In genomic region chr5:62572918-62573514, GRCh38 we compare ENCODE assay signal across 28 cellular contexts.
"Had no signal": no experiment of that assay in that cellular context is flagged by ENCODE, and none has a peak within 500 bp of the region (broad histone marks: within the 10 kb centered on the region; RNA-seq: fewer than 3 reads in every experiment).

No MANE protein-coding gene starts in this region.

- ATAC-seq: mucosa of descending colon, right cardiac atrium had no signal

- H3K27ac Mint-ChIP-seq: activated CD4-positive, alpha-beta memory T cell treated with anti-CD3 and anti-CD28 coated beads, Interleukin-2, amount 10 ng/mL, durations not matched to agents 7 days and 5 days; activated CD4-positive, alpha-beta T cell treated with anti-CD3 and anti-CD28 coated beads, Interleukin-2, amount 10 ng/mL, durations not matched to agents 7 days and 5 days; activated T-cell treated with anti-CD3 and anti-CD28 coated beads, Interleukin-2, amount 50 U/mL, for 24 hours; T-helper 1 cell treated with Interleukin-12 subunit alpha and Interleukin-12 subunit beta and Interleukin-4 antibody, amounts not matched to agents 30 μg/mL and 1 μg/mL, for 36 hours had no signal

- H3K27me3 ChIP-seq: breast epithelium, esophagus muscularis mucosa, tibial nerve had no signal

- H3K4me1 ChIP-seq: breast epithelium, esophagus muscularis mucosa, parathyroid adenoma, tibial nerve had no signal

- H3K4me3 ChIP-seq: breast epithelium, esophagus muscularis mucosa, left ventricle myocardium inferior, lung, mucosa of descending colon, tibial nerve had no signal

- H3K9me3 Mint-ChIP-seq: activated T-cell treated with anti-CD3 and anti-CD28 coated beads, Interleukin-2, amount 50 U/mL, for 24 hours had no signal

- H3K27ac ChIP-seq: breast epithelium, esophagus muscularis mucosa, left ventricle myocardium inferior, parathyroid adenoma, tibial nerve had no signal

- DNase-seq: activated CD4-positive, alpha-beta memory T cell treated with anti-CD3 and anti-CD28 coated beads, Interleukin-2, amount 10 ng/mL, durations not matched to agents 7 days and 5 days; activated CD4-positive, alpha-beta T cell treated with anti-CD3 and anti-CD28 coated beads, Interleukin-2, amount 10 ng/mL, durations not matched to agents 7 days and 5 days; activated CD4-positive, CD25-positive, alpha-beta regulatory T cell treated with anti-CD3 and anti-CD28 coated beads, Interleukin-2, amount 50 U/mL, for 72 hours; activated CD8-positive, alpha-beta memory T cell treated with anti-CD3 and anti-CD28 coated beads, Interleukin-2, amount 50 U/mL, for 48 hours; activated gamma-delta T cell treated with Interleukin-2 at 50 U/mL for 16 hours; activated naive CD4-positive, alpha-beta T cell treated with anti-CD3 and anti-CD28 coated beads, Interleukin-2, amount 50 U/mL, for 16 hours; activated T-cell treated with anti-CD3 and anti-CD28 coated beads, Interleukin-2, amount 50 U/mL, for 24 hours; central memory CD4-positive, alpha-beta T cell; dermis blood vessel endothelial cell; effector CD4-positive, alpha-beta T cell; foreskin melanocyte; islet precursor cell; left ventricle myocardium inferior; mesendoderm; mucosa of descending colon; occipital lobe; stimulated activated CD4-positive, alpha-beta T cell treated with anti-CD3 and anti-CD28 coated beads, Interleukin-15, amount 100 ng/mL, for 24 hours; stimulated activated CD4-positive, alpha-beta T cell treated with anti-CD3 and anti-CD28 coated beads, Interleukin-2, amount 100 ng/mL, for 24 hours; stimulated activated naive CD4-positive, alpha-beta T cell; T1000 had no signal

- H3K4me3 Mint-ChIP-seq: activated CD4-positive, alpha-beta memory T cell treated with anti-CD3 and anti-CD28 coated beads, Interleukin-2, amount 10 ng/mL, durations not matched to agents 7 days and 5 days; activated CD4-positive, alpha-beta T cell treated with anti-CD3 and anti-CD28 coated beads, Interleukin-2, amount 10 ng/mL, durations not matched to agents 7 days and 5 days; activated T-cell treated with anti-CD3 and anti-CD28 coated beads, Interleukin-2, amount 50 U/mL, for 24 hours; neural crest cell; T-helper 1 cell treated with Interleukin-12 subunit alpha and Interleukin-12 subunit beta and Interleukin-4 antibody, amounts not matched to agents 30 μg/mL and 1 μg/mL, for 36 hours had no signal

- H3K27me3 Mint-ChIP-seq: activated CD4-positive, alpha-beta memory T cell treated with anti-CD3 and anti-CD28 coated beads, Interleukin-2, amount 10 ng/mL, durations not matched to agents 7 days and 5 days; activated CD4-positive, alpha-beta T cell treated with anti-CD3 and anti-CD28 coated beads, Interleukin-2, amount 10 ng/mL, durations not matched to agents 7 days and 5 days; activated T-cell treated with anti-CD3 and anti-CD28 coated beads, Interleukin-2, amount 50 U/mL, for 24 hours had no signal

- H3K36me3 ChIP-seq: breast epithelium had no signal
